1 cellular context compared by ENCODE assay signal in the genomic region with DNA sequence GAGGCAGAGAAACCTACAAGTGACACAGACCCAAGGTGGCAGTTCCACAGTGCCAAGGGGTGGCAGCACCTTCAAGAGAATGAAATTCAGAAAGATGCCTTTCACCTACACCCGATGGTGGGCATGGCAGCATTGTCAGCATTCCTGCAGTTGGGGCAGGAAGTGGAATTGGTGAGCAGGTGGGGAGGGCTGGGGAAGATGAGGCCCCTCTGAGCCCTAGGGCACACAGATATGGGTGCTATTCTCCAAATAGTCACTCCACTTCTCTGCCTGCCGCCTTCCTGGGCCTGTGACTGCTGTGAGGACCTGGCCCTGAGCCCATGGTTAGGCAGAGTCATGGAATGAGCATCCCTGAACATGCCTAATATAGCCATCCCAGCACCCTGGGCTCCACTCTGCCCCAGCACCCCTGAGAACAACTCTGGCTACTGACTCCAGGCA.
TF ChIP-seq lines count a peak whose summit lies in the region.

No MANE protein-coding gene starts in this region.

TF ChIP-seq in K562, 482 proteins besides CTCF, POLR2A, EP300 and RAD21:
- TF ChIP-seq MAFK (IDR thresholded peaks at IDR 0.05; ENCODE audit: low read length) (no peak), BRD4 (IDR thresholded peaks at IDR 0.05) (no peak), OTX1 (CRISPR knock-in tag; IDR thresholded peaks at IDR 0.05) (no peak), BHLHE40 (IDR thresholded peaks at IDR 0.05; ENCODE audit: low read length) (no peak), SIRT6 (IDR thresholded peaks at IDR 0.05; ENCODE audit: low read depth, low read length) (no peak)
- TF ChIP-seq, protein P1, sequence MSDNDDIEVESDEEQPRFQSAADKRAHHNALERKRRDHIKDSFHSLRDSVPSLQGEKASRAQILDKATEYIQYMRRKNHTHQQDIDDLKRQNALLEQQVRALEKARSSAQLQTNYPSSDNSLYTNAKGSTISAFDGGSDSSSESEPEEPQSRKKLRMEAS (CRISPR knock-in tag; IDR thresholded peaks at IDR 0.05), result no peak
- TF ChIP-seq, protein P2, sequence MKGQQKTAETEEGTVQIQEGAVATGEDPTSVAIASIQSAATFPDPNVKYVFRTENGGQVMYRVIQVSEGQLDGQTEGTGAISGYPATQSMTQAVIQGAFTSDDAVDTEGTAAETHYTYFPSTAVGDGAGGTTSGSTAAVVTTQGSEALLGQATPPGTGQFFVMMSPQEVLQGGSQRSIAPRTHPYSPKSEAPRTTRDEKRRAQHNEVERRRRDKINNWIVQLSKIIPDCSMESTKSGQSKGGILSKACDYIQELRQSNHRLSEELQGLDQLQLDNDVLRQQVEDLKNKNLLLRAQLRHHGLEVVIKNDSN (CRISPR knock-in tag; IDR thresholded peaks at IDR 0.05), result 0 out of 2 replicates have a peak, but pooled peaks have one; percentile 7
- TF ChIP-seq, protein P3, sequence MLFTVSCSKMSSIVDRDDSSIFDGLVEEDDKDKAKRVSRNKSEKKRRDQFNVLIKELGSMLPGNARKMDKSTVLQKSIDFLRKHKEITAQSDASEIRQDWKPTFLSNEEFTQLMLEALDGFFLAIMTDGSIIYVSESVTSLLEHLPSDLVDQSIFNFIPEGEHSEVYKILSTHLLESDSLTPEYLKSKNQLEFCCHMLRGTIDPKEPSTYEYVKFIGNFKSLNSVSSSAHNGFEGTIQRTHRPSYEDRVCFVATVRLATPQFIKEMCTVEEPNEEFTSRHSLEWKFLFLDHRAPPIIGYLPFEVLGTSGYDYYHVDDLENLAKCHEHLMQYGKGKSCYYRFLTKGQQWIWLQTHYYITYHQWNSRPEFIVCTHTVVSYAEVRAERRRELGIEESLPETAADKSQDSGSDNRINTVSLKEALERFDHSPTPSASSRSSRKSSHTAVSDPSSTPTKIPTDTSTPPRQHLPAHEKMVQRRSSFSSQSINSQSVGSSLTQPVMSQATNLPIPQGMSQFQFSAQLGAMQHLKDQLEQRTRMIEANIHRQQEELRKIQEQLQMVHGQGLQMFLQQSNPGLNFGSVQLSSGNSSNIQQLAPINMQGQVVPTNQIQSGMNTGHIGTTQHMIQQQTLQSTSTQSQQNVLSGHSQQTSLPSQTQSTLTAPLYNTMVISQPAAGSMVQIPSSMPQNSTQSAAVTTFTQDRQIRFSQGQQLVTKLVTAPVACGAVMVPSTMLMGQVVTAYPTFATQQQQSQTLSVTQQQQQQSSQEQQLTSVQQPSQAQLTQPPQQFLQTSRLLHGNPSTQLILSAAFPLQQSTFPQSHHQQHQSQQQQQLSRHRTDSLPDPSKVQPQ (CRISPR knock-in tag; IDR thresholded peaks at IDR 0.05; ENCODE audit: borderline replicate concordance), result no peak
